In the genomic region with DNA sequence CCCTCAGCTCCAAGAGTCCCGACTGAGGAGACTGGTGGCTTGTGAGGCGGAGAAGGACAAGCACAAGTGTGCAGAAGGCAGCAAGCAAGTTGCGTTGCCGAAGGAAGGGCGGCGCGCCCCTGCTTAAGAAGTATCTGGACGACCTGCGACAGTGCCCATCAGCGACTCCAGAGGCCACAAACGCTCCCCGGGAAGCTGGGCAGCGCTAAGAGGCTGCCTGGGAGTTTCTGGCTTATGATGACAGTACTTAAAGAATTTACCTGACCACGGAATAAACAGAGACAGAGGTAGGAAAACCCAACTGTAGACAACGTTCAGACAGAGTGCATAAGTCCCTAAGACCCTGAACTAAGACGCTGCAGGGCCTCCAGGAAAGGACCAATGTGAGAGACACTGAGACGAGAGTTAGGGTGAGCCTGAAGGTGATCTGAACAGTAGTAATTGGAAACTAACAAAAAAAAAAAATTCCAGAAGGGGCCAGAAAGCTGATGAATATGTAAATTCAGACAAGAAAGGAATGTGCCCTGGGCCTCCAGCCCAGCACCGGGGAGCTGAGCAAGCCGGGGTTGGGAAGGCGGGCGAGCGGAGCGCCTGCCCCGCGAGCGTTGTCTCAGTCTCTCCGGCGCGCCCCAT, we compare ENCODE assay signal across 2 cellular contexts.
TF ChIP-seq lines count a peak whose summit lies in the region.

No MANE protein-coding gene starts in this region.

TF ChIP-seq in GM23338, 12 proteins besides CTCF, POLR2A, EP300 and RAD21 (continues in another document):
- TF ChIP-seq, protein P1, sequence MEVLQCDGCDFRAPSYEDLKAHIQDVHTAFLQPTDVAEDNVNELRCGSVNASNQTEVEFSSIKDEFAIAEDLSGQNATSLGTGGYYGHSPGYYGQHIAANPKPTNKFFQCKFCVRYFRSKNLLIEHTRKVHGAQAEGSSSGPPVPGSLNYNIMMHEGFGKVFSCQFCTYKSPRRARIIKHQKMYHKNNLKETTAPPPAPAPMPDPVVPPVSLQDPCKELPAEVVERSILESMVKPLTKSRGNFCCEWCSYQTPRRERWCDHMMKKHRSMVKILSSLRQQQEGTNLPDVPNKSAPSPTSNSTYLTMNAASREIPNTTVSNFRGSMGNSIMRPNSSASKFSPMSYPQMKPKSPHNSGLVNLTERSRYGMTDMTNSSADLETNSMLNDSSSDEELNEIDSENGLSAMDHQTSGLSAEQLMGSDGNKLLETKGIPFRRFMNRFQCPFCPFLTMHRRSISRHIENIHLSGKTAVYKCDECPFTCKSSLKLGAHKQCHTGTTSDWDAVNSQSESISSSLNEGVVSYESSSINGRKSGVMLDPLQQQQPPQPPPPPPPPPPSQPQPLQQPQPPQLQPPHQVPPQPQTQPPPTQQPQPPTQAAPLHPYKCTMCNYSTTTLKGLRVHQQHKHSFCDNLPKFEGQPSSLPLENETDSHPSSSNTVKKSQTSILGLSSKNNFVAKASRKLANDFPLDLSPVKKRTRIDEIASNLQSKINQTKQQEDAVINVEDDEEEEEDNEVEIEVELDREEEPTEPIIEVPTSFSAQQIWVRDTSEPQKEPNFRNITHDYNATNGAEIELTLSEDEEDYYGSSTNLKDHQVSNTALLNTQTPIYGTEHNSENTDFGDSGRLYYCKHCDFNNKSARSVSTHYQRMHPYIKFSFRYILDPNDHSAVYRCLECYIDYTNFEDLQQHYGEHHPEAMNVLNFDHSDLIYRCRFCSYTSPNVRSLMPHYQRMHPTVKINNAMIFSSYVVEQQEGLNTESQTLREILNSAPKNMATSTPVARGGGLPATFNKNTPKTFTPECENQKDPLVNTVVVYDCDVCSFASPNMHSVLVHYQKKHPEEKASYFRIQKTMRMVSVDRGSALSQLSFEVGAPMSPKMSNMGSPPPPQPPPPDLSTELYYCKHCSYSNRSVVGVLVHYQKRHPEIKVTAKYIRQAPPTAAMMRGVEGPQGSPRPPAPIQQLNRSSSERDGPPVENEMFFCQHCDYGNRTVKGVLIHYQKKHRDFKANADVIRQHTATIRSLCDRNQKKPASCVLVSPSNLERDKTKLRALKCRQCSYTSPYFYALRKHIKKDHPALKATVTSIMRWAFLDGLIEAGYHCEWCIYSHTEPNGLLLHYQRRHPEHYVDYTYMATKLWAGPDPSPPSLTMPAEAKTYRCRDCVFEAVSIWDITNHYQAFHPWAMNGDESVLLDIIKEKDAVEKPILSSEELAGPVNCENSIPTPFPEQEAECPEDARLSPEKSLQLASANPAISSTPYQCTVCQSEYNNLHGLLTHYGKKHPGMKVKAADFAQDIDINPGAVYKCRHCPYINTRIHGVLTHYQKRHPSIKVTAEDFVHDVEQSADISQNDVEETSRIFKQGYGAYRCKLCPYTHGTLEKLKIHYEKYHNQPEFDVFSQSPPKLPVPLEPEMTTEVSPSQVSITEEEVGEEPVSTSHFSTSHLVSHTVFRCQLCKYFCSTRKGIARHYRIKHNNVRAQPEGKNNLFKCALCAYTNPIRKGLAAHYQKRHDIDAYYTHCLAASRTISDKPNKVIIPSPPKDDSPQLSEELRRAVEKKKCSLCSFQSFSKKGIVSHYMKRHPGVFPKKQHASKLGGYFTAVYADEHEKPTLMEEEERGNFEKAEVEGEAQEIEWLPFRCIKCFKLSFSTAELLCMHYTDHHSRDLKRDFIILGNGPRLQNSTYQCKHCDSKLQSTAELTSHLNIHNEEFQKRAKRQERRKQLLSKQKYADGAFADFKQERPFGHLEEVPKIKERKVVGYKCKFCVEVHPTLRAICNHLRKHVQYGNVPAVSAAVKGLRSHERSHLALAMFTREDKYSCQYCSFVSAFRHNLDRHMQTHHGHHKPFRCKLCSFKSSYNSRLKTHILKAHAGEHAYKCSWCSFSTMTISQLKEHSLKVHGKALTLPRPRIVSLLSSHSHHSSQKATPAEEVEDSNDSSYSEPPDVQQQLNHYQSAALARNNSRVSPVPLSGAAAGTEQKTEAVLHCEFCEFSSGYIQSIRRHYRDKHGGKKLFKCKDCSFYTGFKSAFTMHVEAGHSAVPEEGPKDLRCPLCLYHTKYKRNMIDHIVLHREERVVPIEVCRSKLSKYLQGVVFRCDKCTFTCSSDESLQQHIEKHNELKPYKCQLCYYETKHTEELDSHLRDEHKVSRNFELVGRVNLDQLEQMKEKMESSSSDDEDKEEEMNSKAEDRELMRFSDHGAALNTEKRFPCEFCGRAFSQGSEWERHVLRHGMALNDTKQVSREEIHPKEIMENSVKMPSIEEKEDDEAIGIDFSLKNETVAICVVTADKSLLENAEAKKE (CRISPR knock-in tag; IDR thresholded peaks at IDR 0.05) = no peak
- TF ChIP-seq JUNB (IDR thresholded peaks at IDR 0.05; ENCODE audit: unreplicated experiment) (no peak), EZH2phosphoT487 (IDR thresholded peaks at IDR 0.05; ENCODE audit: unreplicated experiment) (no peak), CREB1 (CRISPR knock-in tag; IDR thresholded peaks at IDR 0.05; ENCODE audit: low read depth) (no peak), POLR2AphosphoS5 (IDR thresholded peaks at IDR 0.05; ENCODE audit: low read depth) (no peak), NANOG (IDR thresholded peaks at IDR 0.05; ENCODE audit: borderline replicate concordance) (no peak)
- TF ChIP-seq, protein P2, sequence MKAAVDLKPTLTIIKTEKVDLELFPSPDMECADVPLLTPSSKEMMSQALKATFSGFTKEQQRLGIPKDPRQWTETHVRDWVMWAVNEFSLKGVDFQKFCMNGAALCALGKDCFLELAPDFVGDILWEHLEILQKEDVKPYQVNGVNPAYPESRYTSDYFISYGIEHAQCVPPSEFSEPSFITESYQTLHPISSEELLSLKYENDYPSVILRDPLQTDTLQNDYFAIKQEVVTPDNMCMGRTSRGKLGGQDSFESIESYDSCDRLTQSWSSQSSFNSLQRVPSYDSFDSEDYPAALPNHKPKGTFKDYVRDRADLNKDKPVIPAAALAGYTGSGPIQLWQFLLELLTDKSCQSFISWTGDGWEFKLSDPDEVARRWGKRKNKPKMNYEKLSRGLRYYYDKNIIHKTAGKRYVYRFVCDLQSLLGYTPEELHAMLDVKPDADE (IDR thresholded peaks at IDR 0.05) = no peak
- TF ChIP-seq, protein P3, sequence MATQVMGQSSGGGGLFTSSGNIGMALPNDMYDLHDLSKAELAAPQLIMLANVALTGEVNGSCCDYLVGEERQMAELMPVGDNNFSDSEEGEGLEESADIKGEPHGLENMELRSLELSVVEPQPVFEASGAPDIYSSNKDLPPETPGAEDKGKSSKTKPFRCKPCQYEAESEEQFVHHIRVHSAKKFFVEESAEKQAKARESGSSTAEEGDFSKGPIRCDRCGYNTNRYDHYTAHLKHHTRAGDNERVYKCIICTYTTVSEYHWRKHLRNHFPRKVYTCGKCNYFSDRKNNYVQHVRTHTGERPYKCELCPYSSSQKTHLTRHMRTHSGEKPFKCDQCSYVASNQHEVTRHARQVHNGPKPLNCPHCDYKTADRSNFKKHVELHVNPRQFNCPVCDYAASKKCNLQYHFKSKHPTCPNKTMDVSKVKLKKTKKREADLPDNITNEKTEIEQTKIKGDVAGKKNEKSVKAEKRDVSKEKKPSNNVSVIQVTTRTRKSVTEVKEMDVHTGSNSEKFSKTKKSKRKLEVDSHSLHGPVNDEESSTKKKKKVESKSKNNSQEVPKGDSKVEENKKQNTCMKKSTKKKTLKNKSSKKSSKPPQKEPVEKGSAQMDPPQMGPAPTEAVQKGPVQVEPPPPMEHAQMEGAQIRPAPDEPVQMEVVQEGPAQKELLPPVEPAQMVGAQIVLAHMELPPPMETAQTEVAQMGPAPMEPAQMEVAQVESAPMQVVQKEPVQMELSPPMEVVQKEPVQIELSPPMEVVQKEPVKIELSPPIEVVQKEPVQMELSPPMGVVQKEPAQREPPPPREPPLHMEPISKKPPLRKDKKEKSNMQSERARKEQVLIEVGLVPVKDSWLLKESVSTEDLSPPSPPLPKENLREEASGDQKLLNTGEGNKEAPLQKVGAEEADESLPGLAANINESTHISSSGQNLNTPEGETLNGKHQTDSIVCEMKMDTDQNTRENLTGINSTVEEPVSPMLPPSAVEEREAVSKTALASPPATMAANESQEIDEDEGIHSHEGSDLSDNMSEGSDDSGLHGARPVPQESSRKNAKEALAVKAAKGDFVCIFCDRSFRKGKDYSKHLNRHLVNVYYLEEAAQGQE (IDR thresholded peaks at IDR 0.05; ENCODE audit: unreplicated experiment) = no peak

TF ChIP-seq in SK-N-SH, 30 proteins besides CTCF, POLR2A, EP300 and RAD21 (continued from another document):
- no peak for TF ChIP-seq CHD2 (IDR thresholded peaks at IDR 0.05; ENCODE audit: low read length, partially characterized antibody)
- TF ChIP-seq TEAD4 (IDR thresholded peaks at IDR 0.05; ENCODE audit: borderline replicate concordance, insufficient read depth) = no peak
- TF ChIP-seq MXI1 (IDR thresholded peaks at IDR 0.05; ENCODE audit: low read depth, low read length) = no peak
- no peak for TF ChIP-seq RCOR1 (IDR thresholded peaks at IDR 0.05; ENCODE audit: low read length)
- TF ChIP-seq, protein P4, sequence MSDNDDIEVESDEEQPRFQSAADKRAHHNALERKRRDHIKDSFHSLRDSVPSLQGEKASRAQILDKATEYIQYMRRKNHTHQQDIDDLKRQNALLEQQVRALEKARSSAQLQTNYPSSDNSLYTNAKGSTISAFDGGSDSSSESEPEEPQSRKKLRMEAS (IDR thresholded peaks at IDR 0.05; ENCODE audit: low read depth) = no peak; the same call in 1 of the 2 replicates
